In genomic region chr4:4574052-4574451, GRCh38 we compare ENCODE assay signal across 18 cellular contexts. TPM values are rescaled to one million over a fixed set of nuclear protein-coding genes. Genes with fewer than 3 reads are reported as not detected.
A peak's percentile ranks its signal among the peaks of the same experiment; 100 is the strongest.
DNase-seq lines count a peak whose midpoint lies in the region; ATAC-seq and TF ChIP-seq lines count a peak whose summit lies in the region.
"Had no signal": no experiment of that assay in that cellular context is flagged by ENCODE, and none has a peak within 500 bp of the region (broad histone marks: within the 10 kb centered on the region; RNA-seq: fewer than 3 reads in every experiment).

No MANE protein-coding gene starts in this region.

- H3K9me3 Mint-ChIP-seq in activated CD8-positive, alpha-beta T cell treated with anti-CD3 and anti-CD28 coated beads for 36 hours = peaks cover 2% of the 10 kb centered on the region
- H3K9me3 Mint-ChIP-seq in activated CD8-positive, alpha-beta T cell treated with anti-CD3 and anti-CD28 coated beads, Interleukin-2, amount 10 ng/mL, durations not matched to agents 7 days and 5 days (ENCODE audit: insufficient read depth) = no peaks in the 10 kb centered on the region
- H3K9me3 Mint-ChIP-seq: activated naive CD8-positive, alpha-beta T cell treated with anti-CD3 and anti-CD28 coated beads, Interleukin-2, amount 10 ng/mL, durations not matched to agents 7 days and 5 days had no signal

- no peak overlapping the region for H3K27ac Mint-ChIP-seq in activated CD8-positive, alpha-beta T cell treated with anti-CD3 and anti-CD28 coated beads for 36 hours
- no peak overlapping the region for H3K27ac Mint-ChIP-seq in activated CD8-positive, alpha-beta T cell treated with anti-CD3 and anti-CD28 coated beads, Interleukin-2, amount 10 ng/mL, durations not matched to agents 7 days and 5 days

- no peaks in the 10 kb centered on the region for H3K36me3 ChIP-seq in psoas muscle (ENCODE audit: insufficient read depth in 1 of 2, low read depth in 1 of 2)
- H3K36me3 ChIP-seq: BE2C, esophagus squamous epithelium, neutrophil had no signal

- CTCF ChIA-PET in activated CD8-positive, alpha-beta T cell treated with anti-CD3 and anti-CD28 coated beads for 36 hours (lab: Charles Lee) = interaction anchor here (1.0 to 3.3 kb wide), 7 partner anchors 10 to 85 kb away, joined by 3 to 18 read pairs (median 5); partner anchors contain the start of gene STX18
- CTCF ChIA-PET in activated CD8-positive, alpha-beta T cell treated with anti-CD3 and anti-CD28 coated beads, Interleukin-2, amount 10 ng/mL, durations not matched to agents 7 days and 5 days (lab: Charles Lee) = no interaction called here

- TF ChIP-seq CTCF in activated CD8-positive, alpha-beta T cell treated with anti-CD3 and anti-CD28 coated beads for 36 hours (IDR thresholded peaks at IDR 0.05) = no peak
- no peak for TF ChIP-seq CTCF in psoas muscle (IDR thresholded peaks at IDR 0.05)

- H3K36me3 Mint-ChIP-seq in activated CD8-positive, alpha-beta T cell treated with anti-CD3 and anti-CD28 coated beads for 36 hours (ENCODE audit: low read depth) = peaks cover 18% of the 10 kb centered on the region
- no peaks in the 10 kb centered on the region for H3K36me3 Mint-ChIP-seq in activated CD8-positive, alpha-beta T cell treated with anti-CD3 and anti-CD28 coated beads, Interleukin-2, amount 10 ng/mL, durations not matched to agents 7 days and 5 days (ENCODE audit: low read depth)

- H3K4me3 ChIP-seq in psoas muscle = no peak overlapping the region

- no peaks in the 10 kb centered on the region for H3K9me3 ChIP-seq in psoas muscle
- H3K9me3 ChIP-seq: BE2C, esophagus squamous epithelium, neutrophil had no signal

- H3K27me3 Mint-ChIP-seq in activated CD8-positive, alpha-beta T cell treated with anti-CD3 and anti-CD28 coated beads for 36 hours = peaks cover 4% of the 10 kb centered on the region
- H3K27me3 Mint-ChIP-seq in activated CD8-positive, alpha-beta T cell treated with anti-CD3 and anti-CD28 coated beads, Interleukin-2, amount 10 ng/mL, durations not matched to agents 7 days and 5 days (ENCODE audit: low read depth) = peaks cover 3% of the 10 kb centered on the region
- H3K27me3 Mint-ChIP-seq: activated naive CD8-positive, alpha-beta T cell treated with anti-CD3 and anti-CD28 coated beads, Interleukin-2, amount 10 ng/mL, durations not matched to agents 7 days and 5 days had no signal

- intact Hi-C loops in activated CD8-positive, alpha-beta T cell treated with anti-CD3 and anti-CD28 coated beads for 36 hours (cut with micrococcal nuclease) = no loop called here
- intact Hi-C loops in left colon (cut with DNase I, micrococcal nuclease) = no loop called here
- intact Hi-C loops in psoas muscle (cut with DNase I) = no loop called here
- intact Hi-C loops in Right ventricle myocardium superior (cut with DNase I) = no loop called here

- H3K27ac ChIP-seq in psoas muscle = peak overlapping the region; percentile 4
- H3K27ac ChIP-seq: neutrophil had no signal

- H3K27me3 ChIP-seq in psoas muscle (ENCODE audit: insufficient read depth in 3 of 3, low read length in 2 of 3) = no peaks in the 10 kb centered on the region
- H3K27me3 ChIP-seq: BE2C, esophagus squamous epithelium had no signal

- ATAC-seq in activated CD8-positive, alpha-beta T cell treated with anti-CD3 and anti-CD28 coated beads for 36 hours = no peak
- no peak for ATAC-seq in activated CD8-positive, alpha-beta T cell treated with anti-CD3 and anti-CD28 coated beads, Interleukin-2, amount 10 ng/mL, durations not matched to agents 7 days and 5 days
- peak; percentile 35 for ATAC-seq in left colon
- no peak for ATAC-seq in psoas muscle
- ATAC-seq in GM18858 (IDR thresholded peaks at IDR 0.05; ENCODE audit: unreplicated experiment) = no peak
- ATAC-seq in Right ventricle myocardium superior (ENCODE audit: poor library complexity) = no peak

- peaks cover 11% of the 10 kb centered on the region for H3K4me1 Mint-ChIP-seq in activated CD8-positive, alpha-beta T cell treated with anti-CD3 and anti-CD28 coated beads for 36 hours (ENCODE audit: low read depth)
- H3K4me1 Mint-ChIP-seq in activated CD8-positive, alpha-beta T cell treated with anti-CD3 and anti-CD28 coated beads, Interleukin-2, amount 10 ng/mL, durations not matched to agents 7 days and 5 days (ENCODE audit: low read depth) = peaks cover 4% of the 10 kb centered on the region

- WGBS in psoas muscle, 3 donors = 81 to 86% (median 83%) methylated on average over 5 of the region's 5 CpGs

- no peak for DNase-seq in activated CD8-positive, alpha-beta T cell treated with anti-CD3 and anti-CD28 coated beads for 36 hours
- no peak for DNase-seq in activated CD8-positive, alpha-beta T cell treated with anti-CD3 and anti-CD28 coated beads, Interleukin-2, amount 10 ng/mL, durations not matched to agents 7 days and 5 days
- DNase-seq in NCI-H69 (lab: John Stamatoyannopoulos, UW) (peak; percentile 16), left colon (peak in 1 of 2 donors; percentile 21), psoas muscle (no peak), RPMI8226 (no peak), Right ventricle myocardium superior (no peak)
- DNase-seq: activated CD4-positive, alpha-beta T cell treated with anti-CD3 and anti-CD28 coated beads, Interleukin-2, amount 50 U/mL, for 48 hours; activated naive CD8-positive, alpha-beta T cell treated with anti-CD3 and anti-CD28 coated beads, Interleukin-2, amount 10 ng/mL, durations not matched to agents 7 days and 5 days; activated T-cell treated with anti-CD3 and anti-CD28 coated beads, Interleukin-2, amount 50 U/mL, for 1 hour; DMS153; GOT3; NCI-H524; stimulated activated CD4-positive, alpha-beta T cell treated with anti-CD3 and anti-CD28 coated beads, Interleukin-4, amount 100 ng/mL, for 24 hours had no signal

- no peaks in the 10 kb centered on the region for H3K4me1 ChIP-seq in psoas muscle
- H3K4me1 ChIP-seq: BE2C had no signal

- POLR2A ChIA-PET in activated CD8-positive, alpha-beta T cell treated with anti-CD3 and anti-CD28 coated beads for 36 hours (lab: Charles Lee) = interaction anchor here (1.5 to 2.3 kb wide), 2 partner anchors 32 kb away, joined by 4 to 7 read pairs; partner anchors contain the start of gene STX18
- POLR2A ChIA-PET in activated CD8-positive, alpha-beta T cell treated with anti-CD3 and anti-CD28 coated beads, Interleukin-2, amount 10 ng/mL, durations not matched to agents 7 days and 5 days (lab: Charles Lee) = interaction anchor here (1.6 kb wide), 1 partner anchor 32 kb away, joined by 5 read pairs; the partner anchor contains the start of gene STX18

- peak overlapping the region; percentile 61 for H3K4me3 Mint-ChIP-seq in activated CD8-positive, alpha-beta T cell treated with anti-CD3 and anti-CD28 coated beads for 36 hours
- H3K4me3 Mint-ChIP-seq in activated CD8-positive, alpha-beta T cell treated with anti-CD3 and anti-CD28 coated beads, Interleukin-2, amount 10 ng/mL, durations not matched to agents 7 days and 5 days = no peak overlapping the region

RNA-seq across cellular contexts. Expression of gene STX18, which starts 32.2 kb away (rescaled TPM):
- 10 to 100 TPM; 19.5 to 20.0 TPM for total RNA-seq in activated CD8-positive, alpha-beta T cell treated with anti-CD3 and anti-CD28 coated beads for 36 hours
- total RNA-seq in activated CD8-positive, alpha-beta T cell treated with anti-CD3 and anti-CD28 coated beads, Interleukin-2, amount 10 ng/mL, durations not matched to agents 7 days and 5 days = 10 to 100 TPM; 21.2 to 24.9 TPM
- total RNA-seq in left colon (10 to 100 TPM; 37.9 to 43.3 TPM), psoas muscle (10 to 100 TPM; 12.1 to 21.1 (median 19.4) TPM), Right ventricle myocardium superior (16.0 TPM)
- polyA plus RNA-seq in psoas muscle = 10 to 100 TPM; 21.7 to 29.7 (median 24.3) TPM
